In the genomic region with DNA sequence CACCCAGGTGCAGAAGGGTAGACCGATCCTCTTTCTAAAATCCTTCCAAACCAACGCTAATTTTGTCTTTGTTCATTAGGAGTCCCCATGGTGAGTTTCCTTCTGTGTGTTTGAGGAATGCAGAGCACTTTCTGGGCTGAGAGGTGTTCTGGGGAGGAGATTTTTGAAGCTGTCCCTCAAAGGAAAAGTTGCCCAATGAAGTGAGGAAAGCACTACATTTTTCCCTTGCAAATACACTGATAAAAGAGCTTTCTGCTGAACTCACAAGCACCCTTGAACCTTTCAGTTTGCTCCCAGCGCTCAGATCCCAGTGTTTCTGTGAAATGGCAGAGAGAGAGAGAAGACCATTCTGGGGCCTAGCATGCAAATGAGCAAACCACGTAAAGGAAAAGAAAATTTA, we compare ENCODE assay signal across 17 cellular contexts.
DNase-seq lines count a peak whose midpoint lies in the region; ATAC-seq, FAIRE-seq and TF ChIP-seq lines count a peak whose summit lies in the region.
"Had no signal": no experiment of that assay in that cellular context is flagged by ENCODE, and none has a peak within 500 bp of the region (broad histone marks: within the 10 kb centered on the region; RNA-seq: fewer than 3 reads in every experiment).

No MANE protein-coding gene starts in this region.

- POLR2A ChIA-PET in K562 (lab: Yijun Ruan, JAX), result no interaction called here

- H2AFZ ChIP-seq in K562 (ENCODE audit: low read depth, low read length) (peak overlapping the region; percentile 28; the same call in 1 of the 2 replicates), smooth muscle cell (ENCODE audit: low read depth) (peak overlapping the region; percentile 75)

- no TSS peak for BruUV-seq in K562 (replicated peaks; lab: Mats Ljungman, UMichigan)

- H3K9me3 ChIP-seq in K562 (replicated peaks; ENCODE audit: control insufficient read depth, insufficient read depth, low read depth, low read length) (no peaks in the 10 kb centered on the region), smooth muscle cell (replicated peaks; ENCODE audit: low read depth) (no peaks in the 10 kb centered on the region)
- H3K9me3 ChIP-seq: ovary, spleen, tibial artery had no signal

- DNase-seq in NCI-H146 (lab: John Stamatoyannopoulos, UW) (peak; percentile 54), K562 (ENCODE audit: extremely low read depth in 1 of 4, low spot score in 3 of 4) (no peak), iPS-NIHi7 (ENCODE audit: extremely low spot score) (peak; percentile 32), smooth muscle cell (lab: John Stamatoyannopoulos, UW; ENCODE audit: unreplicated experiment) (no peak)
- DNase-seq in activated T-cell treated with anti-CD3 and anti-CD28 coated beads, Interleukin-2, amount 50 U/mL, for 4 hours, result no peak
- DNase-seq: activated gamma-delta T cell treated with Interleukin-2 at 50 U/mL for 16 hours, aorta, cortex of kidney, erythroblast, ovary, spleen, tibial artery had no signal

- no peaks in the 10 kb centered on the region for H3F3A ChIP-seq in smooth muscle cell (ENCODE audit: low read depth)

- no peak for TF ChIP-seq RAD21 in K562 (CRISPR knock-in tag; conservative IDR thresholded peaks at IDR 0.05 in 1 of 2, IDR thresholded peaks at IDR 0.05 in 1 of 2)

- H3K27me3 ChIP-seq in K562 (ENCODE audit: control insufficient read depth in 2 of 2, insufficient read depth in 2 of 2, low read length in 2 of 2) (no peaks in the 10 kb centered on the region), smooth muscle cell (ENCODE audit: low read depth) (no peaks in the 10 kb centered on the region)
- H3K27me3 ChIP-seq: ovary, spleen, tibial artery had no signal

- 15% methylated on average over 4 of the region's 4 CpGs for WGBS in K562 (ENCODE audit: insufficient coverage, low coverage, missing lambda C conversion rate)
- WGBS in smooth muscle cell (ENCODE audit: low lambda C conversion rate), result 11% methylated on average over 4 of the region's 4 CpGs

- H3K36me3 ChIP-seq in K562 (ENCODE audit: control insufficient read depth, insufficient read depth, low read length) (no peaks in the 10 kb centered on the region), smooth muscle cell (ENCODE audit: low read depth) (no peaks in the 10 kb centered on the region)
- H3K36me3 ChIP-seq: ovary, spleen, tibial artery had no signal

- FAIRE-seq in K562 (lab: Jason Lieb, UNC), result no peak
- FAIRE-seq: GM18507 had no signal

- H3K4me2 ChIP-seq in K562 (ENCODE audit: insufficient read depth, low read length), result no peak overlapping the region
- H3K4me2 ChIP-seq in smooth muscle cell, result peak overlapping the region; percentile 71

- H3K36me3 Mint-ChIP-seq in activated T-cell treated with anti-CD3 and anti-CD28 coated beads, Interleukin-2, amount 50 U/mL, for 4 hours (ENCODE audit: insufficient read depth), result no peaks in the 10 kb centered on the region

- no peaks in the 10 kb centered on the region for H3K9me3 Mint-ChIP-seq in activated T-cell treated with anti-CD3 and anti-CD28 coated beads, Interleukin-2, amount 50 U/mL, for 4 hours

- in situ Hi-C loops in K562 (cut with MboI), result no loop called here

- H3K79me2 ChIP-seq in K562 (ENCODE audit: control insufficient read depth, insufficient read depth, low read length) (no peaks in the 10 kb centered on the region), smooth muscle cell (ENCODE audit: low read depth) (no peaks in the 10 kb centered on the region)

- H3K4me1 ChIP-seq in K562 (replicated peaks in 1 of 2; ENCODE audit: control insufficient read depth in 2 of 2, insufficient read depth in 2 of 2, low read length in 2 of 2), result no peaks in the 10 kb centered on the region
- H3K4me1 ChIP-seq in smooth muscle cell (ENCODE audit: low read depth), result peaks cover 28% of the 10 kb centered on the region
- H3K4me1 ChIP-seq: spleen, tibial artery had no signal

- H4K20me1 ChIP-seq in K562 (replicated peaks; ENCODE audit: control insufficient read depth, insufficient read depth, low read length) (no peaks in the 10 kb centered on the region), smooth muscle cell (ENCODE audit: low read depth) (no peaks in the 10 kb centered on the region)

- H3K4me1 Mint-ChIP-seq in activated T-cell treated with anti-CD3 and anti-CD28 coated beads, Interleukin-2, amount 50 U/mL, for 4 hours (ENCODE audit: low read depth), result no peaks in the 10 kb centered on the region

- intact Hi-C loops in K562 (cut with micrococcal nuclease), result no loop called here

- no peaks in the 10 kb centered on the region for H3K27me3 Mint-ChIP-seq in activated T-cell treated with anti-CD3 and anti-CD28 coated beads, Interleukin-2, amount 50 U/mL, for 4 hours (ENCODE audit: low read depth)

- no peak for TF ChIP-seq EP300 in K562 (IDR thresholded peaks at IDR 0.05; ENCODE audit: low read length)

- CTCF ChIA-PET in K562 (lab: Yijun Ruan, JAX; ENCODE audit: low intra/inter-chr PET ratio), result no interaction called here

- no peak overlapping the region for H3K4me3 Mint-ChIP-seq in activated T-cell treated with anti-CD3 and anti-CD28 coated beads, Interleukin-2, amount 50 U/mL, for 4 hours

- no peaks in the 10 kb centered on the region for H3K9me1 ChIP-seq in K562 (ENCODE audit: control insufficient read depth, insufficient read depth, low read length)

- no peak overlapping the region for H3K9ac ChIP-seq in K562 (ENCODE audit: insufficient read depth in 1 of 2, low read depth in 2 of 2, low read length in 2 of 2)
- no peak overlapping the region for H3K9ac ChIP-seq in smooth muscle cell (ENCODE audit: low read depth)

- no peak for ATAC-seq in K562
- no peak for ATAC-seq in GM19328 (IDR thresholded peaks at IDR 0.05; ENCODE audit: unreplicated experiment)
- no peak for ATAC-seq in GM21528 (IDR thresholded peaks at IDR 0.05; ENCODE audit: low FRiP score, unreplicated experiment)
- ATAC-seq in activated T-cell treated with anti-CD3 and anti-CD28 coated beads, Interleukin-2, amount 50 U/mL, for 4 hours, result no peak
- ATAC-seq: Right ventricle myocardium inferior had no signal

- H3K27ac ChIP-seq in K562 (ENCODE audit: extremely low read depth, low read depth, low read length) (no peak overlapping the region), smooth muscle cell (ENCODE audit: low read depth) (no peak overlapping the region)
- H3K27ac ChIP-seq: C4-2B, ovary, spleen, tibial artery had no signal

- TF ChIP-seq CTCF in K562 (IDR thresholded peaks at IDR 0.05 in 2 of 3, conservative IDR thresholded peaks at IDR 0.05 in 1 of 3; ENCODE audit: insufficient read depth in 2 of 3, low read depth in 1 of 3, low read length in 3 of 3) (no peak), smooth muscle cell (IDR thresholded peaks at IDR 0.05; ENCODE audit: borderline replicate concordance, insufficient read depth, poor library complexity, severe bottlenecking) (no peak)

- H3K4me3 ChIP-seq in K562 (no peak overlapping the region), smooth muscle cell (no peak overlapping the region)
- H3K4me3 ChIP-seq: ovary, spleen, tibial artery had no signal

- no peak for TF ChIP-seq POLR2A in K562 (conservative IDR thresholded peaks at IDR 0.05)

TF ChIP-seq in K562, 482 proteins besides CTCF, POLR2A, EP300 and RAD21:
- TF ChIP-seq, protein P1, sequence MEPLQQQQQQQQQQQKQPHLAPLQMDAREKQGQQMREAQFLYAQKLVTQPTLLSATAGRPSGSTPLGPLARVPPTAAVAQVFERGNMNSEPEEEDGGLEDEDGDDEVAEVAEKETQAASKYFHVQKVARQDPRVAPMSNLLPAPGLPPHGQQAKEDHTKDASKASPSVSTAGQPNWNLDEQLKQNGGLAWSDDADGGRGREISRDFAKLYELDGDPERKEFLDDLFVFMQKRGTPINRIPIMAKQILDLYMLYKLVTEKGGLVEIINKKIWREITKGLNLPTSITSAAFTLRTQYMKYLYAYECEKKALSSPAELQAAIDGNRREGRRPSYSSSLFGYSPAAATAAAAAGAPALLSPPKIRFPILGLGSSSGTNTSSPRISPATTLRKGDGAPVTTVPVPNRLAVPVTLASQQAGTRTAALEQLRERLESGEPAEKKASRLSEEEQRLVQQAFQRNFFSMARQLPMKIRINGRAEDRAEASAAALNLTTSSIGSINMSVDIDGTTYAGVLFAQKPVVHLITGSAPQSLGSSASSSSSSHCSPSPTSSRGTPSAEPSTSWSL (CRISPR knock-in tag; IDR thresholded peaks at IDR 0.05; ENCODE audit: borderline replicate concordance), result no peak
- no peak for TF ChIP-seq BRF2 (IDR thresholded peaks at IDR 0.05; ENCODE audit: borderline replicate concordance, insufficient read depth, insufficient read length)
- TF ChIP-seq, protein P2, sequence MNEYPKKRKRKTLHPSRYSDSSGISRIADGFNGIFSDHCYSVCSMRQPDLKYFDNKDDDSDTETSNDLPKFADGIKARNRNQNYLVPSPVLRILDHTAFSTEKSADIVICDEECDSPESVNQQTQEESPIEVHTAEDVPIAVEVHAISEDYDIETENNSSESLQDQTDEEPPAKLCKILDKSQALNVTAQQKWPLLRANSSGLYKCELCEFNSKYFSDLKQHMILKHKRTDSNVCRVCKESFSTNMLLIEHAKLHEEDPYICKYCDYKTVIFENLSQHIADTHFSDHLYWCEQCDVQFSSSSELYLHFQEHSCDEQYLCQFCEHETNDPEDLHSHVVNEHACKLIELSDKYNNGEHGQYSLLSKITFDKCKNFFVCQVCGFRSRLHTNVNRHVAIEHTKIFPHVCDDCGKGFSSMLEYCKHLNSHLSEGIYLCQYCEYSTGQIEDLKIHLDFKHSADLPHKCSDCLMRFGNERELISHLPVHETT (CRISPR knock-in tag; conservative IDR thresholded peaks at IDR 0.05 in 1 of 2, IDR thresholded peaks at IDR 0.05 in 1 of 2), result no peak
- no peak for TF ChIP-seq ZNF324 (CRISPR knock-in tag; IDR thresholded peaks at IDR 0.05)

Comparison
In these comparisons a context has a peak if more than half of its experiments do, and no peak if none do; other contexts are left out.
1. DNase-seq: peak in NCI-H146 (single experiment) and iPS-NIHi7 (single experiment); none in K562 (0 of 4), smooth muscle cell (single experiment) and activated T-cell treated with anti-CD3 and anti-CD28 coated beads, Interleukin-2, amount 50 U/mL, for 4 hours (single experiment).